In the genomic region with DNA sequence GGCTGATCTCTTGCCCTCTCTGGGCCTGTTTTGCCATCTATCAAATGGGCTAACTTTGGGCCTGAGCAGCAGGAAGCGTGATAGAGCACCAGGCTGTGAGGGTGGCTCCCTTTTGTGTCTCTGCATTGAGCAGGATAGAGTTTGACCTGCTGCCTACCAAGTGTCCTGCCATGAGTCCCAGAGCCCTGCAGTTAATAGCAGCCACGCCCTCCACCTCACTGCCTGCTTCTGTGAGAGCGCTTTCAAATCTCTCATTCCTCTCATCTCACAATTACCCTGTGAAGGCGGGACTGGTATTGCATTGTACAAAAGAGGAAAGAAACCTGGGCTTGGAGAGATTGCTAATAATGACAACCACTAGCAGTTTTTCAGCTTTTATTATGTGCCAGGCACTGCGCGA, we compare ENCODE assay signal across 27 cellular contexts. TPM values are rescaled to one million over a fixed set of nuclear protein-coding genes. Genes with fewer than 3 reads are reported as not detected.
DNase-seq lines count a peak whose midpoint lies in the region; ATAC-seq and TF ChIP-seq lines count a peak whose summit lies in the region.
"Had no signal": no experiment of that assay in that cellular context is flagged by ENCODE, and none has a peak within 500 bp of the region (broad histone marks: within the 10 kb centered on the region; RNA-seq: fewer than 3 reads in every experiment).

No MANE protein-coding gene starts in this region.

- CTCF ChIA-PET in Caco-2 (lab: Charles Lee): no interaction called here
- CTCF ChIA-PET in WTC11 (lab: Charles Lee): interaction anchor here (1.2 kb wide), 1 partner anchor 349 kb away, joined by 7 read pairs; no protein-coding TSS in a partner anchor

- POLR2A ChIA-PET in Caco-2 (lab: Charles Lee) (no interaction called here), WTC11 (lab: Charles Lee) (no interaction called here)

- peak overlapping the region; percentile 43 for H3K27ac Mint-ChIP-seq in Caco-2 (ENCODE audit: unreplicated experiment)
- peak overlapping the region; percentile 52; the same call in 1 of the 2 replicates for H3K27ac Mint-ChIP-seq in WTC11
- peak overlapping the region; percentile 49 for H3K27ac Mint-ChIP-seq in mesothelial cell of epicardium
- H3K27ac Mint-ChIP-seq: activated naive CD4-positive, alpha-beta T cell treated with anti-CD3 and anti-CD28 coated beads for 36 hours; endodermal cell; memory B cell; naive thymus-derived CD8-positive, alpha-beta T cell; T-helper 1 cell treated with Interleukin-12 subunit alpha and Interleukin-12 subunit beta and Interleukin-4 antibody, amounts not matched to agents 30 μg/mL and 1 μg/mL, for 36 hours had no signal

- no peak for ATAC-seq in WTC11
- ATAC-seq: naive thymus-derived CD8-positive, alpha-beta T cell had no signal

- peaks cover 25% of the 10 kb centered on the region for H3K4me1 Mint-ChIP-seq in Caco-2 (ENCODE audit: low read depth, unreplicated experiment)
- peaks cover 54% of the 10 kb centered on the region for H3K4me1 Mint-ChIP-seq in WTC11
- H3K4me1 Mint-ChIP-seq in mesothelial cell of epicardium: peaks cover 67% of the 10 kb centered on the region
- H3K4me1 Mint-ChIP-seq: naive thymus-derived CD8-positive, alpha-beta T cell had no signal

- no peaks in the 10 kb centered on the region for H3K27me3 ChIP-seq in Caco-2 (replicated peaks; ENCODE audit: control insufficient read depth, insufficient read depth, low read length)
- H3K27me3 ChIP-seq: ovary, SJSA1 had no signal

- BruUV-seq in Caco-2 (replicated peaks; lab: Mats Ljungman, UMichigan): no TSS peak

- DNase-seq in Caco-2: peak; percentile 64 to 74
- DNase-seq in HuH-7 (ENCODE audit: low spot score): peak; percentile 20
- no peak for DNase-seq in WTC11 (ENCODE audit: low spot score)
- DNase-seq in mesothelial cell of epicardium (ENCODE audit: low spot score in 2 of 2, unreplicated experiment in 2 of 2): no peak
- DNase-seq in inferior parietal cortex (ENCODE audit: extremely low spot score): no peak
- DNase-seq in activated CD4-positive, alpha-beta T cell treated with anti-CD3 and anti-CD28 coated beads, Interleukin-2, amount 50 U/mL, for 4 hours: no peak
- DNase-seq in RKO (ENCODE audit: low spot score): no peak
- DNase-seq in DMS 273 (lab: John Stamatoyannopoulos, UW; ENCODE audit: unreplicated experiment): no peak
- DNase-seq: activated CD4-positive, alpha-beta T cell treated with anti-CD3 and anti-CD28 coated beads for 48 hours; activated naive CD4-positive, alpha-beta T cell treated with anti-CD3 and anti-CD28 coated beads for 36 hours; amniotic stem cell; cortex of kidney; endodermal cell; Kasumi-1; naive thymus-derived CD8-positive, alpha-beta T cell; NCI-H1048; NCI-H2029; NK-92 treated with Interleukin-12 subunit alpha and Interleukin-12 subunit beta, amount 100 ng/mL, for 24 hours; ovary; retina; stimulated activated CD4-positive, alpha-beta T cell treated with anti-CD3 and anti-CD28 coated beads, Interleukin-12 subunit alpha, Interleukin-12 subunit beta, amount 100 ng/mL, for 4 hours; stimulated activated CD4-positive, alpha-beta T cell treated with anti-CD3 and anti-CD28 coated beads, Interleukin-4, amount 100 ng/mL, for 4 hours; stimulated activated naive CD4-positive, alpha-beta T cell treated with Interleukin-2 at 50 U/mL for 16 hours had no signal

- no peak for TF ChIP-seq CTCF in Caco-2 (IDR thresholded peaks at IDR 0.05; ENCODE audit: insufficient read depth in 1 of 2, low read depth in 1 of 2, low read length in 1 of 2, severe bottlenecking in 1 of 2, unreplicated experiment in 1 of 2)
- TF ChIP-seq CTCF in WTC11 (IDR thresholded peaks at IDR 0.05): no peak
- TF ChIP-seq CTCF in mesothelial cell of epicardium (IDR thresholded peaks at IDR 0.05; ENCODE audit: unreplicated experiment): no peak

- H3K4me3 ChIP-seq in Caco-2 (ENCODE audit: low read depth, low read length): no peak overlapping the region
- H3K4me3 ChIP-seq: ovary, SJSA1, thoracic aorta had no signal

- H3K4me1 ChIP-seq in Caco-2: peaks cover 32% of the 10 kb centered on the region
- H3K4me1 ChIP-seq: SJSA1 had no signal

- intact Hi-C loops in Caco-2 (cut with micrococcal nuclease; ENCODE audit: unreplicated experiment): loop anchor here (1.0 kb wide), 1 partner anchor 15 kb away; no protein-coding TSS in a partner anchor

- H3K36me3 Mint-ChIP-seq in Caco-2 (ENCODE audit: insufficient read depth, unreplicated experiment) (no peaks in the 10 kb centered on the region), WTC11 (peaks cover 6% of the 10 kb centered on the region; the same call in 1 of the 2 replicates), mesothelial cell of epicardium (no peaks in the 10 kb centered on the region)
- H3K36me3 Mint-ChIP-seq: memory B cell; naive thymus-derived CD8-positive, alpha-beta T cell had no signal

- no peaks in the 10 kb centered on the region for H3K36me3 ChIP-seq in Caco-2 (ENCODE audit: control insufficient read depth, insufficient read depth, low read length)
- H3K36me3 ChIP-seq: ovary, SJSA1, thoracic aorta had no signal

- H3K27me3 Mint-ChIP-seq in Caco-2 (ENCODE audit: insufficient read depth, unreplicated experiment) (no peaks in the 10 kb centered on the region), WTC11 (ENCODE audit: low read depth) (no peaks in the 10 kb centered on the region), mesothelial cell of epicardium (ENCODE audit: low read depth) (no peaks in the 10 kb centered on the region)

- no peaks in the 10 kb centered on the region for H3K9me3 ChIP-seq in Caco-2
- H3K9me3 ChIP-seq: ovary, SJSA1, thoracic aorta had no signal

- H3K9me3 Mint-ChIP-seq in Caco-2 (ENCODE audit: unreplicated experiment): no peaks in the 10 kb centered on the region
- peaks cover 5% of the 10 kb centered on the region; the same call in 1 of the 2 replicates for H3K9me3 Mint-ChIP-seq in WTC11
- H3K9me3 Mint-ChIP-seq in mesothelial cell of epicardium: no peaks in the 10 kb centered on the region
- H3K9me3 Mint-ChIP-seq: activated naive CD4-positive, alpha-beta T cell treated with anti-CD3 and anti-CD28 coated beads for 36 hours; endodermal cell; memory B cell; naive thymus-derived CD8-positive, alpha-beta T cell; T-helper 1 cell treated with Interleukin-12 subunit alpha and Interleukin-12 subunit beta and Interleukin-4 antibody, amounts not matched to agents 30 μg/mL and 1 μg/mL, for 36 hours had no signal

- no peak overlapping the region for H3K4me3 Mint-ChIP-seq in Caco-2 (ENCODE audit: unreplicated experiment)
- H3K4me3 Mint-ChIP-seq in WTC11: no peak overlapping the region
- no peak overlapping the region for H3K4me3 Mint-ChIP-seq in mesothelial cell of epicardium
- H3K4me3 Mint-ChIP-seq: activated naive CD4-positive, alpha-beta T cell treated with anti-CD3 and anti-CD28 coated beads for 36 hours; endodermal cell; memory B cell; naive thymus-derived CD8-positive, alpha-beta T cell; T-helper 1 cell treated with Interleukin-12 subunit alpha and Interleukin-12 subunit beta and Interleukin-4 antibody, amounts not matched to agents 30 μg/mL and 1 μg/mL, for 36 hours had no signal

TF ChIP-seq in WTC11, 78 proteins besides CTCF, POLR2A, EP300 and RAD21:
- no peak for TF ChIP-seq NFATC4 (CRISPR knock-in tag; IDR thresholded peaks at IDR 0.05)
- no peak for TF ChIP-seq OVOL2 (CRISPR knock-in tag; IDR thresholded peaks at IDR 0.05; ENCODE audit: borderline replicate concordance)
- no peak for TF ChIP-seq ZNF232 (CRISPR knock-in tag; IDR thresholded peaks at IDR 0.05)
- TF ChIP-seq, protein P1, sequence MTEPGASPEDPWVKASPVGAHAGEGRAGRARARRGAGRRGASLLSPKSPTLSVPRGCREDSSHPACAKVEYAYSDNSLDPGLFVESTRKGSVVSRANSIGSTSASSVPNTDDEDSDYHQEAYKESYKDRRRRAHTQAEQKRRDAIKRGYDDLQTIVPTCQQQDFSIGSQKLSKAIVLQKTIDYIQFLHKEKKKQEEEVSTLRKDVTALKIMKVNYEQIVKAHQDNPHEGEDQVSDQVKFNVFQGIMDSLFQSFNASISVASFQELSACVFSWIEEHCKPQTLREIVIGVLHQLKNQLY (CRISPR knock-in tag; IDR thresholded peaks at IDR 0.05): no peak

RNA-seq across cellular contexts. Expression of a gene that starts 39.8 kb away (rescaled TPM):
- total RNA-seq in Caco-2 (2022) (16.2 and 22.4 TPM in 2 replicates), WTC11 (2021) (31.2 to 49.6 TPM (median 31.6 TPM) in 3 replicates), mesothelial cell of epicardium (84.8 to 91.5 TPM (median 85.7 TPM) in 3 replicates)
- total RNA-seq: naive thymus-derived CD8-positive, alpha-beta T cell had no signal

Comparison
In these comparisons a context has a peak if more than half of its experiments do, and no peak if none do; other contexts are left out.
1. DNase-seq: peak in Caco-2 (2 of 2) and HuH-7 (single experiment); none in WTC11 (single experiment), mesothelial cell of epicardium (0 of 2), inferior parietal cortex (single experiment), activated CD4-positive, alpha-beta T cell treated with anti-CD3 and anti-CD28 coated beads, Interleukin-2, amount 50 U/mL, for 4 hours (0 of 2), RKO (single experiment) and DMS 273 (single experiment).
2. Peak in every context shown above with its lines, with median percentiles within 50 percentile points of each other: H3K27ac Mint-ChIP-seq.